Comparison of ENCODE assay signal across 8 cellular contexts in the genomic region with DNA sequence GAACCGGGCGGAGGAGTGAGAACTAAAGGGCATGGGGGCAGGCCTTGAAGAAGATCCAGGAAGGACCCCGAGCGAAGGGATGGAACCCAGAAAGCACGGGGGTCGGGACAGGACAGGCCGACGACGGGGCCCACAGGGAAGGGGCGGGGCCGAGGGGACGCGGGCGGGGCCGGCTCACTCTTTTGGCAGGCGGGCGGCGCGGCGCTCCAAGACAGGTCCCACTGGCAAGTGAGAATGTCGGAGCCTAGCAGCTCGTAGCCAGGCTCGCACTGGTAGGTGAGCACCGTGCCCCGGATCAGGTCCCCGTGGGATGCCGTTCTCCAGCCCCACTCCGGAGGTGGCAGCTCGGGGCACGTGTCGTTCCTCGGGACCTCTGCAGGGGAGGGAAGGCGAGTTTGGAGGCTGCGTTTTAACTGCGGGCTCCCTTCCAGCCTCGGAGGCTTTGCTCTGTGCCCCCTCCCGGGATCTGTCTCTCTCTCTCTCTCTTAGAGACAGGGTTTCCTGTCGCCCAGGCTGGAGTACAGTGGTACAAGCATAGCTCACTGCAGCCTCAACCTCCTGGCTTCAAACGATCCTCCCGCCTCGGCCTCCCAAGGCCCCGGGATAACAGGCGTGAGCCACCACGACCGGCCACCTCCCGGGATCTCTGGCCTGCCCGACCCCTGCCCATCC.
DNase-seq lines count a peak whose midpoint lies in the region; ATAC-seq lines count a peak whose summit lies in the region.

No MANE protein-coding gene starts in this region.

- no peaks in the 10 kb centered on the region for H3K27me3 ChIP-seq in HUES48 (ENCODE audit: control insufficient read depth, insufficient read depth, low read length)

- peaks cover 12% of the 10 kb centered on the region for H3K36me3 ChIP-seq in HUES48 (ENCODE audit: control insufficient read depth, insufficient read depth, low read length)

- no peak overlapping the region for H3K27ac Mint-ChIP-seq in stimulated activated naive B cell treated with anti-CD40 and anti-IgM and Interleukin-4, amounts not matched to agents 10 μg/mL and 1 μg/mL and 100 μg/mL, for 72 hours

- ATAC-seq in stimulated activated naive B cell treated with anti-CD40 and anti-IgM and Interleukin-4, amounts not matched to agents 10 μg/mL and 1 μg/mL and 100 μg/mL, for 72 hours (replicated peaks), result peak; percentile 39 to 41
- no peak for ATAC-seq in HG02763 (IDR thresholded peaks at IDR 0.05; ENCODE audit: unreplicated experiment)

- H3K9me3 ChIP-seq in HUES48 (ENCODE audit: control insufficient read depth, insufficient read depth, low read length), result no peaks in the 10 kb centered on the region

- H3K27ac ChIP-seq in HUES48 (ENCODE audit: low read depth, low read length), result no peak overlapping the region

- H3K4me3 ChIP-seq in HUES48 (ENCODE audit: low read depth, low read length) (peak overlapping the region; percentile 65), iPS-11a (ENCODE audit: low read depth, low read length) (peak overlapping the region; percentile 35)

- peaks cover 0 to 4% of the 10 kb centered on the region in 2 donors for H3K36me3 Mint-ChIP-seq in stimulated activated naive B cell treated with anti-CD40 and anti-IgM and Interleukin-4, amounts not matched to agents 10 μg/mL and 1 μg/mL and 100 μg/mL, for 72 hours

- peaks cover 12 to 18% of the 10 kb centered on the region in 2 donors for H3K4me1 Mint-ChIP-seq in stimulated activated naive B cell treated with anti-CD40 and anti-IgM and Interleukin-4, amounts not matched to agents 10 μg/mL and 1 μg/mL and 100 μg/mL, for 72 hours

- peaks cover 3% of the 10 kb centered on the region; the same call in 1 of the 2 replicates for H3K4me1 ChIP-seq in HUES48 (ENCODE audit: control insufficient read depth, insufficient read depth, low read length)

- DNase-seq in activated T-helper 1 cell treated with Interleukin-2 at 50 U/mL for 16 hours (ENCODE audit: low read depth) (peak; percentile 18), NCI-H1417 (lab: John Stamatoyannopoulos, UW) (no peak), NCI-H1105 treated with DMSO at 0.1 percent for 48 hours (lab: John Stamatoyannopoulos, UW) (no peak), NCI-H187 (lab: John Stamatoyannopoulos, UW) (no peak)
- DNase-seq in stimulated activated naive B cell treated with anti-CD40 and anti-IgM and Interleukin-4, amounts not matched to agents 10 μg/mL and 1 μg/mL and 100 μg/mL, for 72 hours, result no peak

- H3K9ac ChIP-seq in HUES48 (ENCODE audit: low read depth, low read length), result no peak overlapping the region

- peaks cover 42 to 46% of the 10 kb centered on the region in 2 donors for H3K27me3 Mint-ChIP-seq in stimulated activated naive B cell treated with anti-CD40 and anti-IgM and Interleukin-4, amounts not matched to agents 10 μg/mL and 1 μg/mL and 100 μg/mL, for 72 hours

- H3K9me3 Mint-ChIP-seq in stimulated activated naive B cell treated with anti-CD40 and anti-IgM and Interleukin-4, amounts not matched to agents 10 μg/mL and 1 μg/mL and 100 μg/mL, for 72 hours, result peaks cover 5% of the 10 kb centered on the region in 2 donors

- H3K4me3 Mint-ChIP-seq in stimulated activated naive B cell treated with anti-CD40 and anti-IgM and Interleukin-4, amounts not matched to agents 10 μg/mL and 1 μg/mL and 100 μg/mL, for 72 hours, result peak overlapping the region; percentile 68 to 72
